25 cellular contexts compared by ENCODE assay signal in genomic region chr11:1039481-1040427, GRCh38. TPM values are rescaled to one million over a fixed set of nuclear protein-coding genes. Genes with fewer than 3 reads are reported as not detected.
DNase-seq lines count a peak whose midpoint lies in the region; TF ChIP-seq lines count a peak whose summit lies in the region.
"Had no signal": no experiment of that assay in that cellular context is flagged by ENCODE, and none has a peak within 500 bp of the region (broad histone marks: within the 10 kb centered on the region; RNA-seq: fewer than 3 reads in every experiment).

No MANE protein-coding gene starts in this region.

- H3K4me3 ChIP-seq in BLaER1 treated with 17β-estradiol and CSF1 and Interleukin-3, amounts not matched to agents 10 nM and 100 nM, result no peak overlapping the region
- H3K4me3 ChIP-seq in osteoblast (ENCODE audit: insufficient read depth, low read length) (no peak overlapping the region), foreskin fibroblast (ENCODE audit: low read depth in 1 of 2, low read length in 2 of 2) (no peak overlapping the region)
- H3K4me3 ChIP-seq: skin epidermis, thoracic aorta had no signal

- DNase-seq in M059J (ENCODE audit: low read depth) (peak; percentile 86), cerebellum (ENCODE audit: low spot score) (peak; percentile 57), osteoblast (ENCODE audit: insufficient read length, low spot score, missing footprints) (peak; percentile 94), NCI-H1694 (lab: John Stamatoyannopoulos, UW) (no peak), GM13977 (ENCODE audit: low spot score) (no peak), foreskin fibroblast (no peak)
- DNase-seq: activated gamma-delta T cell; activated naive CD8-positive, alpha-beta T cell treated with anti-CD3 and anti-CD28 coated beads, Interleukin-2, amount 10 ng/mL, durations not matched to agents 7 days and 5 days; activated T-cell treated with anti-CD3 and anti-CD28 coated beads, Interleukin-2, amount 50 U/mL, for 4 hours; DMS53; erythroblast; natural killer cell; NCI-H1436 had no signal

- H3K4me1 ChIP-seq in BLaER1 treated with 17β-estradiol and CSF1 and Interleukin-3, amounts not matched to agents 10 nM and 100 nM, result peaks cover 8 to 54% (median 45%) of the 10 kb centered on the region in 10 experiments
- peaks cover 2% of the 10 kb centered on the region for H3K4me1 ChIP-seq in osteoblast (ENCODE audit: insufficient read depth, low read length)
- H3K4me1 ChIP-seq: BE2C had no signal

- no peaks in the 10 kb centered on the region for H3K36me3 ChIP-seq in BLaER1 treated with 17β-estradiol and CSF1 and Interleukin-3, amounts not matched to agents 10 nM and 100 nM
- no peaks in the 10 kb centered on the region for H3K36me3 ChIP-seq in osteoblast (ENCODE audit: insufficient read depth, low read length)
- H3K36me3 ChIP-seq: BE2C, thoracic aorta had no signal

- TF ChIP-seq CTCF in osteoblast (IDR thresholded peaks at IDR 0.05; ENCODE audit: extremely low read depth, low read depth, low read length) (no peak), GM13977 (IDR thresholded peaks at IDR 0.05; ENCODE audit: extremely low read depth, insufficient read depth, missing control alignments) (no peak), foreskin fibroblast (IDR thresholded peaks at IDR 0.05; ENCODE audit: low read depth, low read length) (no peak)

- peak overlapping the region in 8 of 11 experiments; percentile 9 to 71 (median 68); a peak in 12 of 22 replicates for H3K4me2 ChIP-seq in BLaER1 treated with 17β-estradiol and CSF1 and Interleukin-3, amounts not matched to agents 10 nM and 100 nM
- no peak overlapping the region for H3K4me2 ChIP-seq in osteoblast (ENCODE audit: insufficient read depth, low read length)

- peaks cover 0 to 4% (median 4%) of the 10 kb centered on the region in 11 experiments; a peak in 14 of 22 replicates for H3K9me3 ChIP-seq in BLaER1 treated with 17β-estradiol and CSF1 and Interleukin-3, amounts not matched to agents 10 nM and 100 nM (replicated peaks in 1 of 11)
- H3K9me3 ChIP-seq in osteoblast (ENCODE audit: low read depth, low read length), result no peaks in the 10 kb centered on the region
- H3K9me3 ChIP-seq: BE2C, thoracic aorta had no signal

- H3K79me2 ChIP-seq in osteoblast (ENCODE audit: insufficient read depth, low read length), result no peaks in the 10 kb centered on the region

- no peaks in the 10 kb centered on the region for H3K27me3 ChIP-seq in BLaER1 treated with 17β-estradiol and CSF1 and Interleukin-3, amounts not matched to agents 10 nM and 100 nM
- no peaks in the 10 kb centered on the region for H3K27me3 ChIP-seq in osteoblast (ENCODE audit: insufficient read depth, low read length)
- H3K27me3 ChIP-seq: BE2C had no signal

- H3K9ac ChIP-seq in BLaER1 treated with 17β-estradiol and CSF1 and Interleukin-3, amounts not matched to agents 10 nM and 100 nM, result no peak overlapping the region; a peak in 1 of 22 replicates

- no peak overlapping the region for H3K27ac ChIP-seq in BLaER1 treated with 17β-estradiol and CSF1 and Interleukin-3, amounts not matched to agents 10 nM and 100 nM
- H3K27ac ChIP-seq in osteoblast (ENCODE audit: low read depth, low read length), result no peak overlapping the region
- H3K27ac ChIP-seq: RWPE1, skin epidermis, thoracic aorta had no signal

- in situ Hi-C loops in GM13977 (cut with MboI; ENCODE audit: low pct_unique_long_range_greater_than_20kb, low sequenced_read_pairs, unreplicated experiment), result no loop called here

- no peak overlapping the region for H2AFZ ChIP-seq in osteoblast (ENCODE audit: low read length)

- H4K20me1 ChIP-seq in BLaER1 treated with 17β-estradiol and CSF1 and Interleukin-3, amounts not matched to agents 10 nM and 100 nM, result peaks cover 0 to 20% (median 0%) of the 10 kb centered on the region in 11 experiments; a peak in 3 of 22 replicates
- no peaks in the 10 kb centered on the region for H4K20me1 ChIP-seq in osteoblast (ENCODE audit: insufficient read depth, low read length)

RNA-seq across cellular contexts. Expression of gene MUC6, which starts 3.2 kb away (rescaled TPM):
- not detected in 2 replicates for total RNA-seq in M059J (2014; rRNA removed; shearing (Covaris generic))
- under 0.01 TPM for total RNA-seq in cerebellum
- total RNA-seq in osteoblast, result not detected in 2 replicates
- total RNA-seq: activated naive CD8-positive, alpha-beta T cell treated with anti-CD3 and anti-CD28 coated beads, Interleukin-2, amount 10 ng/mL, durations not matched to agents 7 days and 5 days; aorta; HepG2; lower leg skin; natural killer cell; omental fat pad; renal cortical epithelial cell; T-helper 17 cell had no signal

RNA-seq across cellular contexts. Expression of gene MUC2, which starts 34.9 kb away (rescaled TPM):
- not detected in 2 replicates for total RNA-seq in M059J (2014; rRNA removed; shearing (Covaris generic))
- total RNA-seq in cerebellum, result 1.5 TPM
- not detected in 2 replicates for total RNA-seq in osteoblast
- total RNA-seq: activated naive CD8-positive, alpha-beta T cell treated with anti-CD3 and anti-CD28 coated beads, Interleukin-2, amount 10 ng/mL, durations not matched to agents 7 days and 5 days; HepG2; mononuclear cell; natural killer cell; omental fat pad; renal cortical epithelial cell; T-helper 17 cell; thoracic aorta had no signal

Comparison
In these comparisons a context has a peak if more than half of its experiments do, and no peak if none do; other contexts are left out.
1. DNase-seq: peak in M059J (single experiment), cerebellum (single experiment) and osteoblast (single experiment); none in NCI-H1694 (single experiment), GM13977 (single experiment) and foreskin fibroblast (0 of 2).